Comparison of ENCODE assay signal across 8 cellular contexts in genomic region chr16:67928561-67929364, GRCh38. TPM values are rescaled to one million over a fixed set of nuclear protein-coding genes. Genes with fewer than 3 reads are reported as not detected.
DNase-seq lines count a peak whose midpoint lies in the region; ATAC-seq and TF ChIP-seq lines count a peak whose summit lies in the region.

No MANE protein-coding gene starts in this region.

- H3K79me2 ChIP-seq in mammary epithelial cell (ENCODE audit: insufficient read depth, low read length), result no peaks in the 10 kb centered on the region

- peaks cover 19% of the 10 kb centered on the region for H3K4me1 ChIP-seq in BE2C
- H3K4me1 ChIP-seq in mammary epithelial cell (ENCODE audit: insufficient read depth, low read length), result no peaks in the 10 kb centered on the region

- dilution Hi-C loops in mammary epithelial cell (cut with HindIII; ENCODE audit: low sequenced_read_pairs), result no loop called here

- no peak overlapping the region for H3K9ac ChIP-seq in mammary epithelial cell (ENCODE audit: insufficient read depth, low read length)

- TF ChIP-seq CTCF in BE2C (IDR thresholded peaks at IDR 0.05; ENCODE audit: low read depth, low read length) (peak; percentile 96), mammary epithelial cell (conservative IDR thresholded peaks at IDR 0.05 in 1 of 2, IDR thresholded peaks at IDR 0.05 in 1 of 2; ENCODE audit: extremely low read depth in 1 of 2, insufficient read depth in 1 of 2, low read depth in 1 of 2, low read length in 2 of 2) (peak; percentile 94 to 95)

- in situ Hi-C loops in mammary epithelial cell (cut with MboI; ENCODE audit: low sequenced_read_pairs in 2 of 2), result loop anchor here (5.0 to 25.0 kb wide), 4 partner anchors 111 to 416 kb away; no protein-coding TSS in a partner anchor

- intact Hi-C loops in mammary epithelial cell (cut with micrococcal nuclease), result loop anchor here (1.0 kb wide), 5 partner anchors 45 to 407 kb away; no protein-coding TSS in a partner anchor

- no peak overlapping the region for H2AFZ ChIP-seq in mammary epithelial cell (ENCODE audit: low read depth, low read length)

- no peak overlapping the region for H3K27ac ChIP-seq in mammary epithelial cell (ENCODE audit: insufficient read depth, low read depth, low read length)

- BruUV-seq in mammary epithelial cell (replicated peaks; lab: Mats Ljungman, UMichigan), result no TSS peak

- ATAC-seq in GM21360 (IDR thresholded peaks at IDR 0.05; ENCODE audit: unreplicated experiment) (peak; percentile 49), HG02852 (IDR thresholded peaks at IDR 0.05; ENCODE audit: unreplicated experiment) (no peak)

- H3K4me2 ChIP-seq in mammary epithelial cell (ENCODE audit: insufficient read depth, low read depth, low read length), result no peak overlapping the region

- DNase-seq in BE2C, result peak; percentile 83
- peak; percentile 76 for DNase-seq in NCI-H2107 treated with DMSO at 0.1 percent for 48 hours (lab: John Stamatoyannopoulos, UW; ENCODE audit: unreplicated experiment)
- peak; percentile 52 to 60 (median 56) for DNase-seq in activated CD4-positive, CD25-positive, alpha-beta regulatory T cell (lab: John Stamatoyannopoulos, UW)
- DNase-seq in mammary epithelial cell, result peak; percentile 49
- DNase-seq in left kidney (ENCODE audit: low read depth, low spot score), result peak; percentile 86
- peak; percentile 66 to 74 for DNase-seq in stimulated activated CD4-positive, alpha-beta T cell treated with anti-CD3 and anti-CD28 coated beads, Interleukin-4, amount 100 ng/mL, for 48 hours (ENCODE audit: low read depth in 2 of 2)

- H3K27me3 ChIP-seq in BE2C, result no peaks in the 10 kb centered on the region
- no peaks in the 10 kb centered on the region for H3K27me3 ChIP-seq in mammary epithelial cell (ENCODE audit: insufficient read depth, low read length)

- CTCF ChIA-PET in mammary epithelial cell (lab: Charles Lee; ENCODE audit: low non-redundant PET), result no interaction called here

- 49% methylated on average over 7 of the region's 16 CpGs for WGBS in mammary epithelial cell (ENCODE audit: low coverage, missing lambda C conversion rate)

- H3K9me3 ChIP-seq in BE2C (no peaks in the 10 kb centered on the region), mammary epithelial cell (replicated peaks; ENCODE audit: insufficient read depth, low read length) (no peaks in the 10 kb centered on the region)

- no peaks in the 10 kb centered on the region for H4K20me1 ChIP-seq in mammary epithelial cell (ENCODE audit: insufficient read depth, low read length)

- peaks cover 5% of the 10 kb centered on the region; the same call in 1 of the 2 replicates for H3K36me3 ChIP-seq in BE2C
- H3K36me3 ChIP-seq in mammary epithelial cell (ENCODE audit: insufficient read depth, low read length), result peaks cover 3% of the 10 kb centered on the region

- H3K4me3 ChIP-seq in BE2C (ENCODE audit: low read depth, low read length), result no peak overlapping the region
- H3K4me3 ChIP-seq in mammary epithelial cell (replicated peaks in 1 of 3; ENCODE audit: insufficient read depth in 1 of 3, low read depth in 2 of 3, low read length in 3 of 3), result no peak overlapping the region

RNA-seq across cellular contexts. Expression of gene CTRL, which starts 2.9 kb away (rescaled TPM):
- 5.6 TPM for polyA plus RNA-seq in BE2C (2012; ENCODE audit: insufficient read depth, insufficient read length, low read depth)
- total RNA-seq in mammary epithelial cell, result 1 to 10 TPM in 1 of 2 donors, under 1 TPM in 1; 0.17 to 1.2 TPM
- polyA plus RNA-seq in mammary epithelial cell, result 0.46 TPM
- not detected for polyA minus RNA-seq in mammary epithelial cell

RNA-seq across cellular contexts. Expression of gene PSMB10, which starts 7.9 kb away (rescaled TPM):
- 155 TPM for polyA plus RNA-seq in BE2C (2012; ENCODE audit: insufficient read depth, insufficient read length, low read depth)
- 10 to 100 TPM in 1 of 2 donors, 1 to 10 TPM in 1; 9.2 to 23.8 TPM for total RNA-seq in mammary epithelial cell
- polyA plus RNA-seq in mammary epithelial cell, result 15.7 TPM
- 4.5 TPM for polyA minus RNA-seq in mammary epithelial cell

RNA-seq across cellular contexts. Expression of gene LCAT, which starts 15.2 kb away (rescaled TPM):
- 3.6 TPM for polyA plus RNA-seq in BE2C (2012; ENCODE audit: insufficient read depth, insufficient read length, low read depth)
- total RNA-seq in mammary epithelial cell, result 10 to 100 TPM; 13.0 to 43.9 TPM
- polyA plus RNA-seq in mammary epithelial cell, result 9.3 TPM
- 0.72 TPM for polyA minus RNA-seq in mammary epithelial cell

RNA-seq across cellular contexts. Expression of gene PSKH1, which starts 35.7 kb away (rescaled TPM):
- polyA plus RNA-seq in BE2C (2012; ENCODE audit: insufficient read depth, insufficient read length, low read depth), result 76.3 TPM
- 10 to 100 TPM; 11.8 to 18.4 TPM for total RNA-seq in mammary epithelial cell
- 15.3 TPM for polyA plus RNA-seq in mammary epithelial cell
- polyA minus RNA-seq in mammary epithelial cell, result 28.5 TPM

RNA-seq across cellular contexts. Expression of gene SLC12A4, which starts 39.7 kb away (rescaled TPM):
- 9.1 TPM for polyA plus RNA-seq in BE2C (2012; ENCODE audit: insufficient read depth, insufficient read length, low read depth)
- total RNA-seq in mammary epithelial cell, result 100 to 1,000 TPM in 1 of 2 donors, 10 to 100 TPM in 1; 88.2 to 120 TPM
- polyA plus RNA-seq in mammary epithelial cell, result 57.1 TPM
- 154 TPM for polyA minus RNA-seq in mammary epithelial cell
